ENCODE assay signal across 34 cellular contexts in genomic region chr4:82645868-82646267, GRCh38.
"Had no signal": no experiment of that assay in that cellular context is flagged by ENCODE, and none has a peak within 500 bp of the region (broad histone marks: within the 10 kb centered on the region; RNA-seq: fewer than 3 reads in every experiment).

No MANE protein-coding gene starts in this region.

- H3K4me3 ChIP-seq: ascending aorta, heart left ventricle, pancreas, prostate gland, right atrium auricular region, smooth muscle cell, stomach, thyroid gland, upper lobe of right lung had no signal

- H3K4me1 Mint-ChIP-seq: activated CD4-positive, alpha-beta T cell treated with anti-CD3 and anti-CD28 coated beads, Interleukin-2, amount 10 ng/mL, durations not matched to agents 24 days and 14 days; activated naive CD4-positive, alpha-beta T cell treated with anti-CD3 and anti-CD28 coated beads, Interleukin-2, amount 10 ng/mL, durations not matched to agents 7 days and 5 days; activated naive CD8-positive, alpha-beta T cell treated with anti-CD3 and anti-CD28 coated beads, Interleukin-2, amount 10 ng/mL, durations not matched to agents 7 days and 5 days; endodermal cell; memory B cell; naive thymus-derived CD8-positive, alpha-beta T cell; stimulated activated memory B cell treated with anti-CD40 and anti-IgM and Interleukin-4, amounts not matched to agents 10 μg/mL and 1 μg/mL and 100 μg/mL, for 72 hours had no signal

- H3K27me3 ChIP-seq: ascending aorta, brain microvascular endothelial cell, heart left ventricle, pancreas, right atrium auricular region, stomach, thyroid gland, upper lobe of right lung had no signal

- H3K36me3 ChIP-seq: brain microvascular endothelial cell, pancreas, prostate gland, right atrium auricular region, thyroid gland, upper lobe of right lung had no signal

- H3K27ac Mint-ChIP-seq: activated CD4-positive, alpha-beta memory T cell treated with anti-CD3 and anti-CD28 coated beads for 36 hours; activated CD4-positive, alpha-beta T cell treated with anti-CD3 and anti-CD28 coated beads, Interleukin-2, amount 10 ng/mL, durations not matched to agents 24 days and 14 days; activated naive CD4-positive, alpha-beta T cell treated with anti-CD3 and anti-CD28 coated beads, Interleukin-2, amount 10 ng/mL, durations not matched to agents 7 days and 5 days; activated naive CD8-positive, alpha-beta T cell treated with anti-CD3 and anti-CD28 coated beads, Interleukin-2, amount 10 ng/mL, durations not matched to agents 7 days and 5 days; activated T-helper 1 cell treated with anti-CD3 and anti-CD28 coated beads, Interleukin-12 subunit alpha, Interleukin-12 subunit beta, Interleukin-2, Interleukin-4 antibody, amounts not matched to agents 30 ng/mL and 10 ng/mL and 1 ng/mL, durations not matched to agents 14 hours and 24 hours and 36 hours; endodermal cell; memory B cell; naive thymus-derived CD8-positive, alpha-beta T cell; stimulated activated memory B cell treated with anti-CD40 and anti-IgM and Interleukin-4, amounts not matched to agents 10 μg/mL and 1 μg/mL and 100 μg/mL, for 72 hours had no signal

- DNase-seq: activated CD4-positive, alpha-beta memory T cell treated with anti-CD3 and anti-CD28 coated beads for 36 hours; activated CD4-positive, alpha-beta T cell treated with anti-CD3 and anti-CD28 coated beads, Interleukin-2, amount 10 ng/mL, durations not matched to agents 24 days and 14 days; activated CD4-positive, CD25-positive, alpha-beta regulatory T cell treated with anti-CD3 and anti-CD28 coated beads, Interleukin-2, amount 50 U/mL, for 72 hours; activated CD8-positive, alpha-beta memory T cell treated with anti-CD3 and anti-CD28 coated beads, Interleukin-2, amount 50 U/mL, for 4 hours; activated effector memory CD4-positive, alpha-beta T cell treated with anti-CD3 and anti-CD28 coated beads, Interleukin-2, amount 50 U/mL, for 16 hours; activated naive CD4-positive, alpha-beta T cell treated with anti-CD3 and anti-CD28 coated beads, Interleukin-2, amount 10 ng/mL, durations not matched to agents 7 days and 5 days; activated naive CD8-positive, alpha-beta T cell treated with anti-CD3 and anti-CD28 coated beads, Interleukin-2, amount 10 ng/mL, durations not matched to agents 7 days and 5 days; activated T-cell treated with anti-CD3 and anti-CD28 coated beads, Interleukin-2, amount 50 U/mL, for 1 hour; brain microvascular endothelial cell; caudate nucleus; cortex of kidney; endodermal cell; foreskin fibroblast; heart left ventricle; hypothalamus; left colon; naive thymus-derived CD8-positive, alpha-beta T cell; nucleus accumbens; pancreas; stimulated activated CD4-positive, alpha-beta T cell treated with anti-CD3 and anti-CD28 coated beads, Interleukin-1b, Interleukin-23, amount 100 ng/mL, for 48 hours; stimulated activated CD4-positive, alpha-beta T cell treated with anti-CD3 and anti-CD28 coated beads, Interleukin-4, amount 100 ng/mL, for 4 hours; stimulated activated CD8-positive, alpha-beta memory T cell treated with anti-CD3 and anti-CD28 coated beads, Interleukin-4, amount 100 ng/mL, for 48 hours; stomach; T-helper 2 cell; upper lobe of right lung had no signal

- H3K4me3 Mint-ChIP-seq: activated CD4-positive, alpha-beta memory T cell treated with anti-CD3 and anti-CD28 coated beads for 36 hours; activated CD4-positive, alpha-beta T cell treated with anti-CD3 and anti-CD28 coated beads, Interleukin-2, amount 10 ng/mL, durations not matched to agents 24 days and 14 days; activated naive CD4-positive, alpha-beta T cell treated with anti-CD3 and anti-CD28 coated beads, Interleukin-2, amount 10 ng/mL, durations not matched to agents 7 days and 5 days; activated naive CD8-positive, alpha-beta T cell treated with anti-CD3 and anti-CD28 coated beads, Interleukin-2, amount 10 ng/mL, durations not matched to agents 7 days and 5 days; activated T-helper 1 cell treated with anti-CD3 and anti-CD28 coated beads, Interleukin-12 subunit alpha, Interleukin-12 subunit beta, Interleukin-2, Interleukin-4 antibody, amounts not matched to agents 30 ng/mL and 10 ng/mL and 1 ng/mL, durations not matched to agents 14 hours and 24 hours and 36 hours; endodermal cell; memory B cell; naive thymus-derived CD8-positive, alpha-beta T cell; stimulated activated memory B cell treated with anti-CD40 and anti-IgM and Interleukin-4, amounts not matched to agents 10 μg/mL and 1 μg/mL and 100 μg/mL, for 72 hours had no signal

- H3K4me1 ChIP-seq: ascending aorta, pancreas, prostate gland, right atrium auricular region, stomach, upper lobe of right lung had no signal

- H3K36me3 Mint-ChIP-seq: activated CD4-positive, alpha-beta memory T cell treated with anti-CD3 and anti-CD28 coated beads for 36 hours; activated naive CD4-positive, alpha-beta T cell treated with anti-CD3 and anti-CD28 coated beads, Interleukin-2, amount 10 ng/mL, durations not matched to agents 7 days and 5 days; activated naive CD8-positive, alpha-beta T cell treated with anti-CD3 and anti-CD28 coated beads, Interleukin-2, amount 10 ng/mL, durations not matched to agents 7 days and 5 days; memory B cell; naive thymus-derived CD8-positive, alpha-beta T cell; stimulated activated memory B cell treated with anti-CD40 and anti-IgM and Interleukin-4, amounts not matched to agents 10 μg/mL and 1 μg/mL and 100 μg/mL, for 72 hours had no signal

- H3K27ac ChIP-seq: ascending aorta, brain microvascular endothelial cell, heart left ventricle, pancreas, prostate gland, right atrium auricular region, stomach, thyroid gland, upper lobe of right lung had no signal

- H3K4me2 ChIP-seq: smooth muscle cell had no signal

- H3K9me3 ChIP-seq: ascending aorta, heart left ventricle, pancreas, prostate gland, right atrium auricular region, stomach, thyroid gland, upper lobe of right lung had no signal

- FAIRE-seq: pancreas had no signal

- H3K9me3 Mint-ChIP-seq: activated CD4-positive, alpha-beta memory T cell treated with anti-CD3 and anti-CD28 coated beads for 36 hours; activated CD4-positive, alpha-beta T cell treated with anti-CD3 and anti-CD28 coated beads, Interleukin-2, amount 10 ng/mL, durations not matched to agents 24 days and 14 days; activated naive CD4-positive, alpha-beta T cell treated with anti-CD3 and anti-CD28 coated beads, Interleukin-2, amount 10 ng/mL, durations not matched to agents 7 days and 5 days; activated naive CD8-positive, alpha-beta T cell treated with anti-CD3 and anti-CD28 coated beads, Interleukin-2, amount 10 ng/mL, durations not matched to agents 7 days and 5 days; activated T-helper 1 cell treated with anti-CD3 and anti-CD28 coated beads, Interleukin-12 subunit alpha, Interleukin-12 subunit beta, Interleukin-2, Interleukin-4 antibody, amounts not matched to agents 30 ng/mL and 10 ng/mL and 1 ng/mL, durations not matched to agents 14 hours and 24 hours and 36 hours; endodermal cell; memory B cell; naive thymus-derived CD8-positive, alpha-beta T cell; stimulated activated memory B cell treated with anti-CD40 and anti-IgM and Interleukin-4, amounts not matched to agents 10 μg/mL and 1 μg/mL and 100 μg/mL, for 72 hours had no signal

- ATAC-seq: esophagus mucosa; heart left ventricle; left colon; naive thymus-derived CD8-positive, alpha-beta T cell; pancreas; stimulated activated memory B cell treated with anti-CD40 and anti-IgM and Interleukin-4, amounts not matched to agents 10 μg/mL and 1 μg/mL and 100 μg/mL, for 72 hours; upper lobe of right lung had no signal

- H3K27me3 Mint-ChIP-seq: activated CD4-positive, alpha-beta T cell treated with anti-CD3 and anti-CD28 coated beads, Interleukin-2, amount 10 ng/mL, durations not matched to agents 24 days and 14 days had no signal
